In genomic region chr3:94336076-94336741, GRCh38 we compare ENCODE assay signal across 1 cellular context.
TF ChIP-seq lines count a peak whose summit lies in the region.

No MANE protein-coding gene starts in this region.

TF ChIP-seq in GM23338, 12 proteins besides CTCF, POLR2A, EP300 and RAD21 (continued from another document):
- TF ChIP-seq STAT1 (IDR thresholded peaks at IDR 0.05; ENCODE audit: unreplicated experiment) (no peak), NANOG (IDR thresholded peaks at IDR 0.05; ENCODE audit: borderline replicate concordance) (no peak), ZNF114 (CRISPR knock-in tag; IDR thresholded peaks at IDR 0.05) (no peak), CREB1 (CRISPR knock-in tag; IDR thresholded peaks at IDR 0.05; ENCODE audit: low read depth) (no peak), JUNB (IDR thresholded peaks at IDR 0.05; ENCODE audit: unreplicated experiment) (no peak)
